ENCODE assay signal across 1 cellular context in genomic region chr20:18683839-18684238, GRCh38.
TF ChIP-seq lines count a peak whose summit lies in the region.

No MANE protein-coding gene starts in this region.

TF ChIP-seq in SK-N-SH, 30 proteins besides CTCF, POLR2A, EP300 and RAD21 (continued from another document):
- TF ChIP-seq CHD2 (IDR thresholded peaks at IDR 0.05; ENCODE audit: low read length, partially characterized antibody) (no peak), GABPA (IDR thresholded peaks at IDR 0.05; ENCODE audit: low read depth) (no peak), GATA2 (CRISPR knock-in tag; IDR thresholded peaks at IDR 0.05) (no peak), NFIC (IDR thresholded peaks at IDR 0.05; ENCODE audit: borderline replicate concordance) (no peak), MXI1 (IDR thresholded peaks at IDR 0.05; ENCODE audit: low read depth, low read length) (no peak), POLR2AphosphoS5 (IDR thresholded peaks at IDR 0.05; ENCODE audit: low read depth, low read length) (no peak)
